9 cellular contexts compared by ENCODE assay signal in genomic region chr19:12723383-12723642, GRCh38. TPM values are rescaled to one million over a fixed set of nuclear protein-coding genes. Genes with fewer than 3 reads are reported as not detected.
DNase-seq lines count a peak whose midpoint lies in the region; ATAC-seq and TF ChIP-seq lines count a peak whose summit lies in the region.
"Had no signal": no experiment of that assay in that cellular context is flagged by ENCODE, and none has a peak within 500 bp of the region (broad histone marks: within the 10 kb centered on the region; RNA-seq: fewer than 3 reads in every experiment).

No MANE protein-coding gene starts in this region.

- peaks cover 16% of the 10 kb centered on the region for H3K27me3 Mint-ChIP-seq in glutamatergic neuron (ENCODE audit: unreplicated experiment)
- no peaks in the 10 kb centered on the region for H3K27me3 Mint-ChIP-seq in stimulated activated naive B cell treated with anti-CD40 and anti-IgM and Interleukin-4, amounts not matched to agents 10 μg/mL and 1 μg/mL and 100 μg/mL, for 72 hours

- peak; percentile 69 for DNase-seq in activated CD8-positive, alpha-beta memory T cell treated with anti-CD3 and anti-CD28 coated beads for 24 hours
- no peak for DNase-seq in activated CD8-positive, alpha-beta memory T cell treated with anti-CD3 and anti-CD28 coated beads, Interleukin-2, amount 50 U/mL, for 4 hours
- no peak for DNase-seq in glutamatergic neuron
- DNase-seq in stimulated activated naive B cell treated with anti-CD40 and anti-IgM and Interleukin-4, amounts not matched to agents 10 μg/mL and 1 μg/mL and 100 μg/mL, for 72 hours = no peak
- DNase-seq in NCI-H748 (lab: John Stamatoyannopoulos, UW; ENCODE audit: unreplicated experiment) = no peak
- DNase-seq in retina = no peak
- no peak for DNase-seq in MV-4-11 (lab: John Stamatoyannopoulos, UW)

- H3K4me3 Mint-ChIP-seq in glutamatergic neuron (ENCODE audit: unreplicated experiment) = peak overlapping the region; percentile 98
- peak overlapping the region; percentile 90 to 91 for H3K4me3 Mint-ChIP-seq in stimulated activated naive B cell treated with anti-CD40 and anti-IgM and Interleukin-4, amounts not matched to agents 10 μg/mL and 1 μg/mL and 100 μg/mL, for 72 hours

- ATAC-seq in stimulated activated naive B cell treated with anti-CD40 and anti-IgM and Interleukin-4, amounts not matched to agents 10 μg/mL and 1 μg/mL and 100 μg/mL, for 72 hours (replicated peaks) = peak; percentile 10 to 19

- peak overlapping the region; percentile 86 for H3K4me3 ChIP-seq in WI38 (ENCODE audit: low read depth, low read length)

- peak overlapping the region; percentile 98 for H3K27ac Mint-ChIP-seq in glutamatergic neuron (ENCODE audit: unreplicated experiment)
- peak overlapping the region; percentile 89 for H3K27ac Mint-ChIP-seq in stimulated activated naive B cell treated with anti-CD40 and anti-IgM and Interleukin-4, amounts not matched to agents 10 μg/mL and 1 μg/mL and 100 μg/mL, for 72 hours

- H3K36me3 Mint-ChIP-seq in glutamatergic neuron (ENCODE audit: unreplicated experiment) = no peaks in the 10 kb centered on the region
- peaks cover 26 to 46% of the 10 kb centered on the region in 2 donors for H3K36me3 Mint-ChIP-seq in stimulated activated naive B cell treated with anti-CD40 and anti-IgM and Interleukin-4, amounts not matched to agents 10 μg/mL and 1 μg/mL and 100 μg/mL, for 72 hours

- TF ChIP-seq CTCF in WI38 (IDR thresholded peaks at IDR 0.05; ENCODE audit: low read depth, low read length) (no peak), glutamatergic neuron (IDR thresholded peaks at IDR 0.05; ENCODE audit: partially characterized antibody, unreplicated experiment) (no peak)

- peaks cover 6% of the 10 kb centered on the region for H3K4me1 Mint-ChIP-seq in glutamatergic neuron (ENCODE audit: low read depth, unreplicated experiment)
- H3K4me1 Mint-ChIP-seq in stimulated activated naive B cell treated with anti-CD40 and anti-IgM and Interleukin-4, amounts not matched to agents 10 μg/mL and 1 μg/mL and 100 μg/mL, for 72 hours = peaks cover 24 to 54% of the 10 kb centered on the region in 2 donors

- peaks cover 26% of the 10 kb centered on the region for H3K9me3 Mint-ChIP-seq in glutamatergic neuron (ENCODE audit: unreplicated experiment)
- no peaks in the 10 kb centered on the region for H3K9me3 Mint-ChIP-seq in stimulated activated naive B cell treated with anti-CD40 and anti-IgM and Interleukin-4, amounts not matched to agents 10 μg/mL and 1 μg/mL and 100 μg/mL, for 72 hours

RNA-seq across cellular contexts. Expression of gene TNPO2, which starts 0.4 kb away (rescaled TPM):
- 135 TPM for total RNA-seq in glutamatergic neuron (ENCODE audit: unreplicated experiment)

RNA-seq across cellular contexts. Expression of gene TRIR, which starts 11.2 kb away (rescaled TPM):
- total RNA-seq in glutamatergic neuron (ENCODE audit: unreplicated experiment) = 204 TPM

RNA-seq across cellular contexts. Expression of gene GET3, which starts 14.0 kb away (rescaled TPM):
- total RNA-seq in glutamatergic neuron (ENCODE audit: unreplicated experiment) = 49.3 TPM

RNA-seq across cellular contexts. Expression of gene FBXW9, which starts 26.9 kb away (rescaled TPM):
- total RNA-seq in glutamatergic neuron (ENCODE audit: unreplicated experiment) = 7.4 TPM

RNA-seq across cellular contexts. Expression of gene BEST2, which starts 28.3 kb away (rescaled TPM):
- total RNA-seq in glutamatergic neuron (ENCODE audit: unreplicated experiment) = not detected
- total RNA-seq: dermis microvascular lymphatic vessel endothelial cell had no signal
